Comparison of ENCODE assay signal across 16 cellular contexts in genomic region chr4:7717946-7718490, GRCh38.
A peak's percentile ranks its signal among the peaks of the same experiment; 100 is the strongest.
DNase-seq lines count a peak whose midpoint lies in the region; ATAC-seq and TF ChIP-seq lines count a peak whose summit lies in the region.
"Had no signal": no experiment of that assay in that cellular context is flagged by ENCODE, and none has a peak within 500 bp of the region (broad histone marks: within the 10 kb centered on the region; RNA-seq: fewer than 3 reads in every experiment).

No MANE protein-coding gene starts in this region.

- no peaks in the 10 kb centered on the region for H3K36me3 ChIP-seq in endodermal cell (ENCODE audit: control insufficient read depth, insufficient read depth, low read length)
- no peaks in the 10 kb centered on the region for H3K36me3 ChIP-seq in Caco-2 (ENCODE audit: control insufficient read depth, insufficient read depth, low read length)

- H3K9ac ChIP-seq in endodermal cell (ENCODE audit: extremely low read depth, low read length, poor library complexity, severe bottlenecking), result no peak overlapping the region

- H3K4me3 Mint-ChIP-seq in HFFc6 (no peak overlapping the region), endodermal cell (no peak overlapping the region), Caco-2 (ENCODE audit: unreplicated experiment) (no peak overlapping the region)
- H3K4me3 Mint-ChIP-seq: CD4-positive, alpha-beta T cell; GM23338; H9 had no signal

- H3K27ac Mint-ChIP-seq in HFFc6, result no peak overlapping the region
- H3K27ac Mint-ChIP-seq in endodermal cell, result peak overlapping the region; percentile 31
- H3K27ac Mint-ChIP-seq in Caco-2 (ENCODE audit: unreplicated experiment), result no peak overlapping the region
- H3K27ac Mint-ChIP-seq: CD4-positive, alpha-beta T cell; GM23338; H9 had no signal

- CTCF ChIA-PET in Caco-2 (lab: Charles Lee), result no interaction called here

- no peak overlapping the region for H3K27ac ChIP-seq in endodermal cell (ENCODE audit: low read depth, low read length)
- H3K27ac ChIP-seq: C4-2B had no signal

- H3K4me1 ChIP-seq in endodermal cell (ENCODE audit: control insufficient read depth, insufficient read depth, low read length) (no peaks in the 10 kb centered on the region), Caco-2 (peaks cover 7% of the 10 kb centered on the region; the same call in 1 of the 2 replicates)

- peak; percentile 67 for TF ChIP-seq CTCF in HFFc6 (IDR thresholded peaks at IDR 0.05)
- TF ChIP-seq CTCF in endodermal cell (conservative IDR thresholded peaks at IDR 0.05), result no peak
- TF ChIP-seq CTCF in Caco-2 (IDR thresholded peaks at IDR 0.05; ENCODE audit: insufficient read depth in 1 of 2, low read depth in 1 of 2, low read length in 1 of 2, severe bottlenecking in 1 of 2, unreplicated experiment in 1 of 2), result no peak

- H3K4me3 ChIP-seq in endodermal cell (ENCODE audit: low read length), result no peak overlapping the region
- H3K4me3 ChIP-seq in Caco-2 (ENCODE audit: low read depth, low read length), result no peak overlapping the region
- H3K4me3 ChIP-seq: GM23338 had no signal

- DNase-seq in left ventricle myocardium superior (peak; percentile 14), cardiac septum (ENCODE audit: low spot score) (no peak), HFFc6 (no peak), endodermal cell (peak; percentile 73), Caco-2 (no peak), AG20443 (ENCODE audit: low spot score) (no peak), NCI-H345 (lab: John Stamatoyannopoulos, UW) (no peak)
- DNase-seq: ACHN; AML-193; CD4-positive, alpha-beta T cell; DMS153; DMS79; GDM1; H9 had no signal

- BruUV-seq in Caco-2 (replicated peaks; lab: Mats Ljungman, UMichigan), result no TSS peak

- H3K27me3 Mint-ChIP-seq in HFFc6 (ENCODE audit: insufficient read depth) (peaks cover 15% of the 10 kb centered on the region), endodermal cell (ENCODE audit: insufficient read depth) (peaks cover 10% of the 10 kb centered on the region), Caco-2 (ENCODE audit: insufficient read depth, unreplicated experiment) (no peaks in the 10 kb centered on the region)

- POLR2A ChIA-PET in Caco-2 (lab: Charles Lee), result no interaction called here

- WGBS in endodermal cell (ENCODE audit: insufficient coverage in 1 of 2, insufficient read length in 1 of 2), 2 experiments, result 60 to 68% methylated on average over 13 to 24 of the region's 24 CpGs

- H3K27me3 ChIP-seq in endodermal cell (ENCODE audit: control insufficient read depth, insufficient read depth, low read length, poor library complexity, severe bottlenecking), result peaks cover 14% of the 10 kb centered on the region
- no peaks in the 10 kb centered on the region for H3K27me3 ChIP-seq in Caco-2 (replicated peaks; ENCODE audit: control insufficient read depth, insufficient read depth, low read length)

- H3K4me1 Mint-ChIP-seq in HFFc6 (ENCODE audit: low read depth) (peaks cover 13% of the 10 kb centered on the region), endodermal cell (peaks cover 14% of the 10 kb centered on the region), Caco-2 (ENCODE audit: low read depth, unreplicated experiment) (no peaks in the 10 kb centered on the region)

- H3K9me3 ChIP-seq in endodermal cell (ENCODE audit: control insufficient read depth, low read length), result no peaks in the 10 kb centered on the region
- no peaks in the 10 kb centered on the region; the same call in 1 of the 2 replicates for H3K9me3 ChIP-seq in Caco-2

- intact Hi-C loops in left ventricle myocardium superior (cut with micrococcal nuclease), result no loop called here
- intact Hi-C loops in cardiac septum (cut with DNase I), result loop anchor here (2.0 to 10.0 kb wide), 2 partner anchors 255 to 413 kb away; no protein-coding TSS in a partner anchor
- intact Hi-C loops in Caco-2 (cut with micrococcal nuclease; ENCODE audit: unreplicated experiment), result loop anchor here (5.0 kb wide), 1 partner anchor 526 kb away; the partner anchor contains the start of gene SORCS2

- ATAC-seq in left ventricle myocardium superior, result no peak
- ATAC-seq: GM23338 had no signal

- H3K9me3 Mint-ChIP-seq in HFFc6 (no peaks in the 10 kb centered on the region; the same call in 1 of the 2 replicates), endodermal cell (no peaks in the 10 kb centered on the region), Caco-2 (ENCODE audit: unreplicated experiment) (no peaks in the 10 kb centered on the region)
- H3K9me3 Mint-ChIP-seq: GM23338, H9 had no signal

- H3K36me3 Mint-ChIP-seq in HFFc6 (ENCODE audit: low read depth), result no peaks in the 10 kb centered on the region
- H3K36me3 Mint-ChIP-seq in endodermal cell (ENCODE audit: low read depth), result no peaks in the 10 kb centered on the region
- H3K36me3 Mint-ChIP-seq in Caco-2 (ENCODE audit: insufficient read depth, unreplicated experiment), result no peaks in the 10 kb centered on the region

Comparison
In these comparisons a context has a peak if more than half of its experiments do, and no peak if none do; other contexts are left out.
1. DNase-seq: peak in left ventricle myocardium superior (single experiment) and endodermal cell (single experiment); none in cardiac septum (single experiment), HFFc6 (single experiment), Caco-2 (0 of 2), AG20443 (single experiment) and NCI-H345 (single experiment).